ENCODE assay signal across 9 cellular contexts in the genomic region with DNA sequence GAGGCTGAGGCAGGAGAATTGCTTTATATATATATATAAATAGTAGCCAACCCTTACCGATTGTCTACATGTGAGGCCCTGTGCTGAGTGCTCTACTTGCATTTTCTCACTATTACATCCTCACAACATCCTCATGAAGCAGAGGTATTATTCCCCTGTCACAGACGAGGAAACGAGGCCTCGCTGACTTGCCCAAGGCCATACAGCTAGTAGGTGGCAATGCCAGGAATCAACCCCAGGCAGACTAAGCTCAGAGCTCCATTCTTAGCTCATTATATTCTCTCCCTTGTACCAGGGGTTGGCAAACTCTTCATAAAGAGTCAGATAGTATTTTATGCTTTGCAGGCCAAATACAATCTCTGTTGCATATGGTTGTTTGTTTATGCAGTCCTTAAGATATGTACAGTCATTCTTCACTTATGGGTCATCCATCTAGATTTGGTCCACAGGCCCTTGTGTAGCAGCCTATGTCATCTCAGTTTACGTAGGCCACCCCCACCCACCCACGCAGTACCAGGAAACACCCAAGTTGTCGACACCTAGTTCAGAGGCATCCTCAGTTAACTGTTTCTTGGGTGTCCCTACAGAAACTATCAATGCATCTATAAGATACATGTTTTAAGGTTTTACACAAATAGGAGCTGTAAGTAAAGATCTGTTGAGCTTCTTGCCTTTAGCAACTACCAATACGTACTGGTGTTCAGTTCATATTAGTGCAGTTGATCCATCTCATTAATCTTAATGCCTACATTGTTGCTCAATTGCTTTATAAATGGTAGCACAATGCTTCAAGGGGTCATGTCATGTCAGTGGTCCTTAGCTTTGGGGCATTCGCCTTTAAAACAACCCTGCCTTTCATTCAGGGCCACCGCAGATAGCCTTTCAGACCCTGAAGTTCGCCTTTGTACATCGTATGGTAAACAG. TPM values are rescaled to one million over a fixed set of nuclear protein-coding genes. Genes with fewer than 3 reads are reported as not detected.
A peak's percentile ranks its signal among the peaks of the same experiment; 100 is the strongest.
DNase-seq lines count a peak whose midpoint lies in the region; ATAC-seq lines count a peak whose summit lies in the region.
"Had no signal": no experiment of that assay in that cellular context is flagged by ENCODE, and none has a peak within 500 bp of the region (broad histone marks: within the 10 kb centered on the region; RNA-seq: fewer than 3 reads in every experiment).

No MANE protein-coding gene starts in this region.

- no peak overlapping the region for H2BK15ac ChIP-seq in mesendoderm (replicated peaks; ENCODE audit: low read depth)

- H4K8ac ChIP-seq in mesendoderm (ENCODE audit: low read depth, low read length), result no peak overlapping the region

- no peak overlapping the region for H3K4me3 ChIP-seq in mesendoderm (ENCODE audit: low read length)

- H3K4ac ChIP-seq in mesendoderm (ENCODE audit: low read depth, low read length), result no peak overlapping the region

- no peak overlapping the region for H3K56ac ChIP-seq in mesendoderm (ENCODE audit: low read length)

- H2BK5ac ChIP-seq in mesendoderm (ENCODE audit: low read length), result no peak overlapping the region

- peak overlapping the region; percentile 61 to 80 (median 73) for H3K4me3 Mint-ChIP-seq in T-cell

- H3K18ac ChIP-seq in mesendoderm (ENCODE audit: low read length), result no peak overlapping the region

- H3K27me3 ChIP-seq in mesendoderm (ENCODE audit: insufficient read depth, low read length, poor library complexity), result no peaks in the 10 kb centered on the region

- peaks cover 80 to 83% (median 83%) of the 10 kb centered on the region in 3 donors for H3K4me1 Mint-ChIP-seq in T-cell

- no peaks in the 10 kb centered on the region for H3K79me1 ChIP-seq in mesendoderm (ENCODE audit: low read length)

- peak; percentile 36 to 51 (median 46) for ATAC-seq in T-cell (replicated peaks in 1 of 4)
- no peak for ATAC-seq in HG03108 (IDR thresholded peaks at IDR 0.05; ENCODE audit: unreplicated experiment)

- WGBS in mesendoderm (ENCODE audit: extremely low coverage, insufficient coverage, low lambda C conversion rate), result no CpG with 5 or more reads among the region's 12 CpGs

- no peak overlapping the region for H2BK120ac ChIP-seq in mesendoderm (ENCODE audit: low read depth, low read length)

- DNase-seq in T-cell (peak in 28 of 34 experiments; percentile 24 to 71 (median 43)), hepatic stellate cell (ENCODE audit: low spot score) (peak; percentile 59), NCI-H2107 treated with DMSO at 0.1 percent for 48 hours (lab: John Stamatoyannopoulos, UW; ENCODE audit: unreplicated experiment) (no peak), mesendoderm (no peak), KG1 (lab: John Stamatoyannopoulos, UW) (no peak)
- peak; percentile 59 for DNase-seq in activated gamma-delta T cell treated with anti-CD3 and anti-CD28 coated beads, Interleukin-2, amount 50 U/mL, for 16 hours (ENCODE audit: low read depth)
- DNase-seq in stimulated activated CD8-positive, alpha-beta memory T cell treated with anti-CD3 and anti-CD28 coated beads, Interleukin-4, amount 100 ng/mL, for 24 hours (ENCODE audit: low read depth), result peak; percentile 65
- DNase-seq: erythroblast had no signal

- H3K9me3 Mint-ChIP-seq in T-cell, result no peaks in the 10 kb centered on the region

- peaks cover 18% of the 10 kb centered on the region for H3K36me3 Mint-ChIP-seq in T-cell

- H3K79me2 ChIP-seq in mesendoderm (ENCODE audit: control insufficient read depth, insufficient read depth, low read length), result no peaks in the 10 kb centered on the region

- H3K23ac ChIP-seq in mesendoderm (ENCODE audit: low read length), result no peak overlapping the region

- H3K27me3 Mint-ChIP-seq in T-cell, result no peaks in the 10 kb centered on the region

- POLR2A ChIA-PET in T-cell (lab: Charles Lee), result interaction anchor here (0.5 to 1.4 kb wide), 3 partner anchors 8 to 10 kb away, joined by 3 to 12 read pairs (median 3); no protein-coding TSS in a partner anchor

- H3K36me3 ChIP-seq in mesendoderm (ENCODE audit: control insufficient read depth, insufficient read depth, low read length), result no peaks in the 10 kb centered on the region

- H3K4me1 ChIP-seq in mesendoderm (ENCODE audit: control insufficient read depth, low read depth, low read length), result no peaks in the 10 kb centered on the region

- H2AK5ac ChIP-seq in mesendoderm (ENCODE audit: low read length), result no peak overlapping the region

- H4K5ac ChIP-seq in mesendoderm (ENCODE audit: low read length), result no peak overlapping the region

- no peak overlapping the region for H3K27ac ChIP-seq in mesendoderm (ENCODE audit: low read depth, low read length)

- H3K4me2 ChIP-seq in mesendoderm (ENCODE audit: low read length), result no peak overlapping the region

- peak overlapping the region; percentile 90 to 93 for H3K27ac Mint-ChIP-seq in T-cell

- H3K9ac ChIP-seq in mesendoderm (ENCODE audit: low read length), result no peak overlapping the region

- CTCF ChIA-PET in T-cell (lab: Charles Lee), result interaction anchor here in 1 of 2 donors (0.7 to 1.0 kb wide), 2 partner anchors 18 to 45 kb away, joined by 3 to 4 read pairs; no protein-coding TSS in a partner anchor

RNA-seq across cellular contexts. Expression of a gene that starts 3.0 kb away (rescaled TPM):
- total RNA-seq in T-cell, result 10 to 100 TPM in 3 of 5 donors, 1 to 10 TPM in 2; 8.0 to 13.8 (median 11.2) TPM
- polyA plus RNA-seq in mesendoderm (2013, experiment 1 of 2), result not detected
- polyA plus RNA-seq in mesendoderm (2013, experiment 2 of 2), result not detected

RNA-seq across cellular contexts. Expression of a gene that starts 22.7 kb away (rescaled TPM):
- 10 to 100 TPM; 17.3 to 47.7 (median 41.9) TPM for total RNA-seq in T-cell
- 39.7 TPM for polyA plus RNA-seq in mesendoderm (2013, experiment 1 of 2)
- 40.9 TPM for polyA plus RNA-seq in mesendoderm (2013, experiment 2 of 2)

RNA-seq across cellular contexts. Expression of a gene that starts 23.1 kb away (rescaled TPM):
- 1 to 10 TPM; 1.3 to 2.3 (median 2.0) TPM for total RNA-seq in T-cell
- 91.0 TPM for polyA plus RNA-seq in mesendoderm (2013, experiment 1 of 2)
- 89.8 TPM for polyA plus RNA-seq in mesendoderm (2013, experiment 2 of 2)

RNA-seq across cellular contexts. Expression of a gene that starts 53.3 kb away (rescaled TPM):
- 10 to 100 TPM; 55.8 to 69.7 (median 64.8) TPM for total RNA-seq in T-cell
- polyA plus RNA-seq in mesendoderm (2013, experiment 1 of 2), result 41.7 TPM
- 43.6 TPM for polyA plus RNA-seq in mesendoderm (2013, experiment 2 of 2)

RNA-seq across cellular contexts. Expression of a gene that starts 56.3 kb away (rescaled TPM):
- total RNA-seq in T-cell, result 10 to 100 TPM; 17.2 to 23.9 (median 20.4) TPM
- 17.0 TPM for polyA plus RNA-seq in mesendoderm (2013, experiment 1 of 2)
- polyA plus RNA-seq in mesendoderm (2013, experiment 2 of 2), result 17.2 TPM

Comparison
In these comparisons a context has a peak if more than half of its experiments do, and no peak if none do; other contexts are left out.
1. DNase-seq: peak in T-cell (28 of 34), activated gamma-delta T cell treated with anti-CD3 and anti-CD28 coated beads, Interleukin-2, amount 50 U/mL, for 16 hours (single experiment), hepatic stellate cell (single experiment) and stimulated activated CD8-positive, alpha-beta memory T cell treated with anti-CD3 and anti-CD28 coated beads, Interleukin-4, amount 100 ng/mL, for 24 hours (single experiment); none in NCI-H2107 treated with DMSO at 0.1 percent for 48 hours (single experiment), mesendoderm (single experiment) and KG1 (single experiment).